ENCODE assay signal across 28 cellular contexts in the genomic region with DNA sequence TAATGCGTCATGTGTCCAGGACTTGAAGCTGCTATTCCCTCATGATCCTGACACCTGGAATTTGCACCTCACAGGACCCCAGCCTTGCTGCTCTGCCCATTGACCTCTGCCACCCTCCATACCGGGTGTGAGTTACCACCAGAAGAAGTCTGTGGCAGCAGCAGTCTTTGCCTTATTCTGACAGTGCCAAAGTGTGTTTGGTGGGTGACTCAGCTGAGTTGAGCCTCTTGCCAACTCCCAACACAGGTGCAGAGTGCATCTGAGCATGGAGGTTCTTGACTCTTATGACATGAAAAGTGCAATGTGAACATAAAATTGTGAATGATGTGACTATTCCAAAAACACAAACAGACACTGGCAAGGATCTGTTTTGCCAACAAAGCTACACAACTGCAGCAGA.
DNase-seq lines count a peak whose midpoint lies in the region; ATAC-seq and TF ChIP-seq lines count a peak whose summit lies in the region.
"Had no signal": no experiment of that assay in that cellular context is flagged by ENCODE, and none has a peak within 500 bp of the region (broad histone marks: within the 10 kb centered on the region; RNA-seq: fewer than 3 reads in every experiment).

No MANE protein-coding gene starts in this region.

- no peaks in the 10 kb centered on the region for H3K36me3 ChIP-seq in lower lobe of right lung
- H3K36me3 ChIP-seq: BLaER1 treated with 17β-estradiol and CSF1 and Interleukin-3, amounts not matched to agents 10 nM and 100 nM; neutrophil; sigmoid colon had no signal

- no peak overlapping the region for H3K27ac ChIP-seq in lower lobe of right lung
- H3K27ac ChIP-seq in coronary artery: no peak overlapping the region
- H3K27ac ChIP-seq: BLaER1 treated with 17β-estradiol and CSF1 and Interleukin-3, amounts not matched to agents 10 nM and 100 nM; hepatocyte; neutrophil; sigmoid colon; VCaP had no signal

- H3K27ac Mint-ChIP-seq in endothelial cell (ENCODE audit: unreplicated experiment): no peak overlapping the region
- H3K27ac Mint-ChIP-seq: activated CD4-positive, alpha-beta T cell treated with anti-CD3 and anti-CD28 coated beads, Interleukin-2, amount 10 ng/mL, durations not matched to agents 7 days and 5 days; stimulated activated memory B cell treated with anti-CD40 and anti-IgM and Interleukin-4, amounts not matched to agents 10 μg/mL and 1 μg/mL and 100 μg/mL, for 72 hours; type B pancreatic cell had no signal

- DNase-seq in Daoy (ENCODE audit: low read depth) (peak; percentile 29), NCI-H226 (peak; percentile 20), astrocyte of the spinal cord (ENCODE audit: low read depth, low spot score) (peak; percentile 19), mucosa of gallbladder (ENCODE audit: low spot score) (peak; percentile 21), endothelial cell (ENCODE audit: low spot score) (no peak), lower lobe of right lung (no peak), coronary artery (ENCODE audit: low spot score) (no peak)
- DNase-seq: activated CD4-positive, alpha-beta T cell treated with anti-CD3 and anti-CD28 coated beads, Interleukin-2, amount 10 ng/mL, durations not matched to agents 7 days and 5 days; activated naive CD4-positive, alpha-beta T cell treated with Interleukin-2 at 50 U/mL for 16 hours; effector memory CD4-positive, alpha-beta T cell; mesendoderm; NCI-H1092 treated with DMSO at 0.1 percent for 48 hours; NCI-H187 treated with DMSO at 0.1 percent for 48 hours; NCI-H2227 treated with DMSO at 0.1 percent for 48 hours; NCI-H748 treated with DMSO at 0.1 percent for 48 hours; sigmoid colon; stimulated activated CD4-positive, alpha-beta T cell treated with anti-CD3 and anti-CD28 coated beads, Interleukin-4, amount 100 ng/mL, for 4 hours; substantia nigra had no signal

- ATAC-seq in lower lobe of right lung: no peak
- ATAC-seq: esophagus mucosa; left lobe of liver; Right ventricle myocardium inferior; stimulated activated memory B cell treated with anti-CD40 and anti-IgM and Interleukin-4, amounts not matched to agents 10 μg/mL and 1 μg/mL and 100 μg/mL, for 72 hours had no signal

- H3K9me3 ChIP-seq in lower lobe of right lung: no peaks in the 10 kb centered on the region
- H3K9me3 ChIP-seq: BLaER1 treated with 17β-estradiol and CSF1 and Interleukin-3, amounts not matched to agents 10 nM and 100 nM; neutrophil; sigmoid colon had no signal

- H3K4me1 Mint-ChIP-seq in endothelial cell (ENCODE audit: unreplicated experiment): no peaks in the 10 kb centered on the region
- H3K4me1 Mint-ChIP-seq: activated CD4-positive, alpha-beta T cell treated with anti-CD3 and anti-CD28 coated beads, Interleukin-2, amount 10 ng/mL, durations not matched to agents 7 days and 5 days; stimulated activated memory B cell treated with anti-CD40 and anti-IgM and Interleukin-4, amounts not matched to agents 10 μg/mL and 1 μg/mL and 100 μg/mL, for 72 hours had no signal

- no peaks in the 10 kb centered on the region for H3K27me3 Mint-ChIP-seq in endothelial cell (ENCODE audit: unreplicated experiment)
- H3K27me3 Mint-ChIP-seq: activated CD4-positive, alpha-beta T cell treated with anti-CD3 and anti-CD28 coated beads, Interleukin-2, amount 10 ng/mL, durations not matched to agents 7 days and 5 days; progenitor cell of endocrine pancreas; stimulated activated memory B cell treated with anti-CD40 and anti-IgM and Interleukin-4, amounts not matched to agents 10 μg/mL and 1 μg/mL and 100 μg/mL, for 72 hours; type B pancreatic cell had no signal

- no peaks in the 10 kb centered on the region for H3K36me3 Mint-ChIP-seq in endothelial cell (ENCODE audit: low read depth, unreplicated experiment)
- H3K36me3 Mint-ChIP-seq: stimulated activated memory B cell treated with anti-CD40 and anti-IgM and Interleukin-4, amounts not matched to agents 10 μg/mL and 1 μg/mL and 100 μg/mL, for 72 hours; type B pancreatic cell had no signal

- no peaks in the 10 kb centered on the region for H3K27me3 ChIP-seq in lower lobe of right lung (ENCODE audit: low read depth)
- H3K27me3 ChIP-seq: BLaER1 treated with 17β-estradiol and CSF1 and Interleukin-3, amounts not matched to agents 10 nM and 100 nM; hepatocyte; neutrophil; sigmoid colon had no signal

- in situ Hi-C loops in astrocyte of the spinal cord (cut with HindIII; ENCODE audit: low sequenced_read_pairs): no loop called here

- no peaks in the 10 kb centered on the region for H3K9me3 Mint-ChIP-seq in endothelial cell (ENCODE audit: unreplicated experiment)
- H3K9me3 Mint-ChIP-seq: stimulated activated memory B cell treated with anti-CD40 and anti-IgM and Interleukin-4, amounts not matched to agents 10 μg/mL and 1 μg/mL and 100 μg/mL, for 72 hours; type B pancreatic cell had no signal

- intact Hi-C loops in lower lobe of right lung (cut with DNase I): no loop called here

- TF ChIP-seq CTCF in astrocyte of the spinal cord (IDR thresholded peaks at IDR 0.05; ENCODE audit: low read depth, low read length) (no peak), endothelial cell (IDR thresholded peaks at IDR 0.05; ENCODE audit: unreplicated experiment) (no peak), lower lobe of right lung (IDR thresholded peaks at IDR 0.05) (no peak), coronary artery (IDR thresholded peaks at IDR 0.05) (no peak)

- H3K4me3 ChIP-seq in astrocyte of the spinal cord (ENCODE audit: low read depth, low read length) (no peak overlapping the region), lower lobe of right lung (no peak overlapping the region), coronary artery (no peak overlapping the region)
- H3K4me3 ChIP-seq: BLaER1 treated with 17β-estradiol and CSF1 and Interleukin-3, amounts not matched to agents 10 nM and 100 nM; hepatocyte; sigmoid colon had no signal

- H3K4me3 Mint-ChIP-seq in endothelial cell (ENCODE audit: unreplicated experiment): no peak overlapping the region
- H3K4me3 Mint-ChIP-seq: activated CD4-positive, alpha-beta T cell treated with anti-CD3 and anti-CD28 coated beads, Interleukin-2, amount 10 ng/mL, durations not matched to agents 7 days and 5 days; stimulated activated memory B cell treated with anti-CD40 and anti-IgM and Interleukin-4, amounts not matched to agents 10 μg/mL and 1 μg/mL and 100 μg/mL, for 72 hours; type B pancreatic cell had no signal

- H3K4me1 ChIP-seq in lower lobe of right lung: no peaks in the 10 kb centered on the region
- H3K4me1 ChIP-seq: sigmoid colon had no signal

Comparison
In these comparisons a context has a peak if more than half of its experiments do, and no peak if none do; other contexts are left out.
1. DNase-seq: peak in Daoy (single experiment), NCI-H226 (single experiment), astrocyte of the spinal cord (single experiment) and mucosa of gallbladder (single experiment); none in endothelial cell (single experiment), lower lobe of right lung (single experiment) and coronary artery (single experiment).